ENCODE assay signal across 11 cellular contexts in genomic region chr12:81757731-81758325, GRCh38. TPM values are rescaled to one million over a fixed set of nuclear protein-coding genes. Genes with fewer than 3 reads are reported as not detected.
DNase-seq lines count a peak whose midpoint lies in the region; ATAC-seq and TF ChIP-seq lines count a peak whose summit lies in the region.
"Had no signal": no experiment of that assay in that cellular context is flagged by ENCODE, and none has a peak within 500 bp of the region (broad histone marks: within the 10 kb centered on the region; RNA-seq: fewer than 3 reads in every experiment).

No MANE protein-coding gene starts in this region.

- H3K36me3 Mint-ChIP-seq in natural killer cell, result no peaks in the 10 kb centered on the region
- H3K36me3 Mint-ChIP-seq in natural killer cell treated with Interleukin-12 subunit alpha and Interleukin-12 subunit beta and Interleukin-15 and Interleukin-18, amount 100 ng/mL, for 72 hours, result no peaks in the 10 kb centered on the region
- no peaks in the 10 kb centered on the region for H3K36me3 Mint-ChIP-seq in nephron (ENCODE audit: low read depth)

- H3K9me3 Mint-ChIP-seq in natural killer cell, result no peaks in the 10 kb centered on the region
- H3K9me3 Mint-ChIP-seq in natural killer cell treated with Interleukin-12 subunit alpha and Interleukin-12 subunit beta and Interleukin-15 and Interleukin-18, amount 100 ng/mL, for 72 hours, result no peaks in the 10 kb centered on the region
- H3K9me3 Mint-ChIP-seq in nephron, result no peaks in the 10 kb centered on the region

- peaks cover 10 to 18% of the 10 kb centered on the region in 2 donors for H3K4me1 Mint-ChIP-seq in natural killer cell
- H3K4me1 Mint-ChIP-seq in natural killer cell treated with Interleukin-12 subunit alpha and Interleukin-12 subunit beta and Interleukin-15 and Interleukin-18, amount 100 ng/mL, for 72 hours (ENCODE audit: low read depth in 2 of 2), result peaks cover 9 to 14% of the 10 kb centered on the region in 2 donors
- H3K4me1 Mint-ChIP-seq in nephron, result peaks cover 4% of the 10 kb centered on the region

- intact Hi-C loops in natural killer cell (cut with micrococcal nuclease), result no loop called here

- no peak overlapping the region for H3K27ac Mint-ChIP-seq in natural killer cell
- no peak overlapping the region for H3K27ac Mint-ChIP-seq in natural killer cell treated with Interleukin-12 subunit alpha and Interleukin-12 subunit beta and Interleukin-15 and Interleukin-18, amount 100 ng/mL, for 72 hours
- H3K27ac Mint-ChIP-seq in nephron, result peak overlapping the region in 1 of 3 experiments; percentile 68

- DNase-seq in natural killer cell, result no peak
- DNase-seq in natural killer cell treated with Interleukin-12 subunit alpha and Interleukin-12 subunit beta and Interleukin-15 and Interleukin-18, amount 100 ng/mL, for 72 hours (ENCODE audit: low spot score), result no peak
- peak; percentile 55 for DNase-seq in cerebellar cortex (ENCODE audit: low spot score)
- DNase-seq: activated CD4-positive, CD25-positive, alpha-beta regulatory T cell had no signal

- H3K27me3 Mint-ChIP-seq in natural killer cell (ENCODE audit: low read depth in 2 of 2) (peaks cover 29 to 57% of the 10 kb centered on the region in 2 donors), nephron (ENCODE audit: low read depth) (peaks cover 46% of the 10 kb centered on the region)
- H3K27me3 Mint-ChIP-seq in natural killer cell treated with Interleukin-12 subunit alpha and Interleukin-12 subunit beta and Interleukin-15 and Interleukin-18, amount 100 ng/mL, for 72 hours, result peaks cover 18 to 30% of the 10 kb centered on the region in 2 donors

- no peak for ATAC-seq in natural killer cell
- no peak for ATAC-seq in natural killer cell treated with Interleukin-12 subunit alpha and Interleukin-12 subunit beta and Interleukin-15 and Interleukin-18, amount 100 ng/mL, for 72 hours
- ATAC-seq in HG03342 (IDR thresholded peaks at IDR 0.05; ENCODE audit: unreplicated experiment), result no peak
- ATAC-seq in HG02571 (IDR thresholded peaks at IDR 0.05; ENCODE audit: unreplicated experiment), result no peak
- ATAC-seq in GM21526 (IDR thresholded peaks at IDR 0.05; ENCODE audit: low FRiP score, unreplicated experiment), result no peak
- no peak for ATAC-seq in GM21528 (IDR thresholded peaks at IDR 0.05; ENCODE audit: low FRiP score, unreplicated experiment)

- H3K4me3 Mint-ChIP-seq in natural killer cell, result peak overlapping the region; percentile 53
- no peak overlapping the region for H3K4me3 Mint-ChIP-seq in natural killer cell treated with Interleukin-12 subunit alpha and Interleukin-12 subunit beta and Interleukin-15 and Interleukin-18, amount 100 ng/mL, for 72 hours
- H3K4me3 Mint-ChIP-seq in nephron, result peak overlapping the region; percentile 92 to 95 (median 93)

- TF ChIP-seq CTCF in natural killer cell (IDR thresholded peaks at IDR 0.05) (no peak), nephron (IDR thresholded peaks at IDR 0.05; ENCODE audit: unreplicated experiment in 3 of 3) (no peak)

RNA-seq across cellular contexts. Expression of gene PPFIA2, which starts 1.3 kb away (rescaled TPM):
- not detected for total RNA-seq in natural killer cell
- not detected for total RNA-seq in natural killer cell treated with Interleukin-12 subunit alpha and Interleukin-12 subunit beta and Interleukin-15 and Interleukin-18, amount 100 ng/mL, for 72 hours
- total RNA-seq: chondrocyte, HepG2 had no signal
